In genomic region chr17:81392909-81393654, GRCh38 we compare ENCODE assay signal across 8 cellular contexts. TPM values are rescaled to one million over a fixed set of nuclear protein-coding genes. Genes with fewer than 3 reads are reported as not detected.
DNase-seq lines count a peak whose midpoint lies in the region; ATAC-seq and TF ChIP-seq lines count a peak whose summit lies in the region.

No MANE protein-coding gene starts in this region.

- TF ChIP-seq CTCF in RWPE1 (conservative IDR thresholded peaks at IDR 0.05; ENCODE audit: low read depth) (no peak), fibroblast of villous mesenchyme (IDR thresholded peaks at IDR 0.05; ENCODE audit: insufficient read depth, low read depth, low read length) (no peak), psoas muscle (IDR thresholded peaks at IDR 0.05) (no peak)

- POLR2A ChIA-PET in RWPE1 (lab: Yijun Ruan, JAX; ENCODE audit: low non-redundant PET), result no interaction called here

- H3K27ac ChIP-seq in RWPE1 (peak overlapping the region; percentile 94), psoas muscle (peak overlapping the region; percentile 99)

- ATAC-seq in psoas muscle (no peak), GM21723 (IDR thresholded peaks at IDR 0.05; ENCODE audit: unreplicated experiment) (no peak), HG02884 (IDR thresholded peaks at IDR 0.05; ENCODE audit: unreplicated experiment) (no peak)

- H3K36me3 ChIP-seq in psoas muscle (ENCODE audit: insufficient read depth in 1 of 2, low read depth in 1 of 2), result no peaks in the 10 kb centered on the region

- H3K4me3 ChIP-seq in fibroblast of villous mesenchyme (ENCODE audit: low read depth, low read length) (peak overlapping the region; percentile 70), psoas muscle (peak overlapping the region; percentile 76)

- intact Hi-C loops in psoas muscle (cut with DNase I), result loop anchor here in 1 of 2 donors (2.0 to 5.0 kb wide), 3 partner anchors 101 to 141 kb away; partner anchors contain the start of gene ACTG1

- H3K27me3 ChIP-seq in psoas muscle (ENCODE audit: insufficient read depth in 3 of 3, low read length in 2 of 3), result no peaks in the 10 kb centered on the region

- CTCF ChIA-PET in RWPE1 (lab: Yijun Ruan, JAX), result no interaction called here

- peaks cover 39% of the 10 kb centered on the region for H3K4me1 ChIP-seq in psoas muscle

- peak; percentile 48 for DNase-seq in GM03348 (ENCODE audit: low spot score)
- DNase-seq in RWPE1 (ENCODE audit: low spot score), result no peak
- peak; percentile 31 for DNase-seq in fibroblast of villous mesenchyme (ENCODE audit: low read depth)
- peak; percentile 44 to 77 for DNase-seq in psoas muscle
- DNase-seq in stimulated activated CD4-positive, alpha-beta T cell treated with anti-CD3 and anti-CD28 coated beads, Interleukin-2, amount 100 ng/mL, for 48 hours, result no peak
- DNase-seq in GF-D8 (lab: John Stamatoyannopoulos, UW), result no peak

- WGBS in psoas muscle, 3 donors, result 1 to 2% (median 1%) methylated on average over 48 to 93 of the region's 93 CpGs

- no peaks in the 10 kb centered on the region for H3K9me3 ChIP-seq in psoas muscle

RNA-seq across cellular contexts. Expression of gene BAHCC1, which starts 2.2 kb away (rescaled TPM):
- total RNA-seq in fibroblast of villous mesenchyme (6.5 and 8.4 TPM in 2 replicates), psoas muscle (10 to 100 TPM in 1 of 4 donors, 1 to 10 TPM in 3; 6.0 to 10.7 (median 7.7) TPM)
- polyA plus RNA-seq in psoas muscle, result 1 to 10 TPM; 2.8 to 6.6 (median 4.1) TPM

Comparison
In these comparisons a context has a peak if more than half of its experiments do, and no peak if none do; other contexts are left out.
1. DNase-seq: peak in GM03348 (single experiment), fibroblast of villous mesenchyme (single experiment) and psoas muscle (2 of 2); none in RWPE1 (single experiment), stimulated activated CD4-positive, alpha-beta T cell treated with anti-CD3 and anti-CD28 coated beads, Interleukin-2, amount 100 ng/mL, for 48 hours (0 of 2) and GF-D8 (single experiment).